30 cellular contexts compared by ENCODE assay signal in genomic region chr1:53638641-53639035, GRCh38.
A peak's percentile ranks its signal among the peaks of the same experiment; 100 is the strongest.
DNase-seq lines count a peak whose midpoint lies in the region; ATAC-seq, FAIRE-seq and TF ChIP-seq lines count a peak whose summit lies in the region.
"Had no signal": no experiment of that assay in that cellular context is flagged by ENCODE, and none has a peak within 500 bp of the region (broad histone marks: within the 10 kb centered on the region; RNA-seq: fewer than 3 reads in every experiment).

No MANE protein-coding gene starts in this region.

- no peak overlapping the region for H3K9ac ChIP-seq in kidney (ENCODE audit: low read length in 2 of 2)

- FAIRE-seq in kidney (lab: Jason Lieb, UNC), result no peak
- FAIRE-seq: islet of Langerhans had no signal

- H3K4me3 ChIP-seq in NB4 (ENCODE audit: low read depth, low read length) (no peak overlapping the region), kidney (ENCODE audit: low read length in 2 of 2) (no peak overlapping the region), tibial artery (no peak overlapping the region)
- H3K4me3 ChIP-seq: HAP-1, left ventricle myocardium inferior, Peyer's patch, prostate gland, SJSA1, transverse colon had no signal

- TF ChIP-seq POLR2A in NB4 (IDR thresholded peaks at IDR 0.05; ENCODE audit: extremely low read depth, insufficient read length), result no peak

- intact Hi-C loops in kidney (cut with DNase I) (no loop called here), tibial artery (cut with DNase I; ENCODE audit: low total_unique reads) (no loop called here)

- no peak overlapping the region for H3K27ac ChIP-seq in kidney (ENCODE audit: low read depth in 2 of 2, low read length in 2 of 2)
- no peak overlapping the region for H3K27ac ChIP-seq in tibial artery
- no peak overlapping the region for H3K27ac ChIP-seq in foreskin keratinocyte
- H3K27ac ChIP-seq: 22Rv1, left ventricle myocardium inferior, neutrophil, Peyer's patch, prostate gland, SJSA1, transverse colon had no signal

- H3K9me3 ChIP-seq in kidney (ENCODE audit: control insufficient read depth in 1 of 2, low read length in 2 of 2) (no peaks in the 10 kb centered on the region), tibial artery (no peaks in the 10 kb centered on the region)
- H3K9me3 ChIP-seq: Caco-2, HAP-1, left ventricle myocardium inferior, neutrophil, Peyer's patch, prostate gland, SJSA1, transverse colon had no signal

- H3K36me3 ChIP-seq in kidney (ENCODE audit: control insufficient read depth in 1 of 2, insufficient read depth in 2 of 2, low read length in 2 of 2) (no peaks in the 10 kb centered on the region), tibial artery (no peaks in the 10 kb centered on the region)
- H3K36me3 ChIP-seq: HAP-1, left ventricle myocardium inferior, neutrophil, Peyer's patch, prostate gland, SJSA1, transverse colon had no signal

- no peak for TF ChIP-seq CTCF in NB4 (IDR thresholded peaks at IDR 0.05; ENCODE audit: low read depth, low read length)
- no peak for TF ChIP-seq CTCF in kidney (IDR thresholded peaks at IDR 0.05; ENCODE audit: borderline replicate concordance, extremely low read depth, insufficient read depth)
- no peak for TF ChIP-seq CTCF in tibial artery (IDR thresholded peaks at IDR 0.05)
- TF ChIP-seq CTCF in foreskin keratinocyte (conservative IDR thresholded peaks at IDR 0.05), result no peak

- no peak for ATAC-seq in foreskin keratinocyte

- DNase-seq in activated CD4-positive, CD25-positive, alpha-beta regulatory T cell treated with anti-CD3 and anti-CD28 coated beads, Interleukin-2, amount 50 U/mL, for 72 hours, result peak; percentile 26
- DNase-seq in activated CD4-positive, CD25-positive, alpha-beta regulatory T cell (lab: John Stamatoyannopoulos, UW), result no peak
- DNase-seq in NB4 (ENCODE audit: low read depth), result peak; percentile 13
- DNase-seq in kidney, result peak; percentile 49
- DNase-seq in tibial artery, result peak; percentile 16 to 47
- DNase-seq in hepatic stellate cell (ENCODE audit: low spot score), result no peak
- no peak for DNase-seq in hippocampal formation (lab: John Stamatoyannopoulos, UW)
- no peak for DNase-seq in foreskin keratinocyte
- DNase-seq: activated B cell treated with CpG ODN at 0.5 μM for 24 hours; activated naive CD4-positive, alpha-beta T cell treated with anti-CD3 and anti-CD28 coated beads for 36 hours; activated T-cell treated with anti-CD3 and anti-CD28 coated beads, Interleukin-2, amount 50 U/mL, for 72 hours; amygdala; DMS53; effector CD4-positive, alpha-beta T cell; Karpas-422; left ventricle myocardium inferior; naive B cell; NCI-H1436 treated with DMSO at 0.1 percent for 48 hours; NCI-H226; stimulated activated CD4-positive, alpha-beta T cell treated with anti-CD3 and anti-CD28 coated beads, Interleukin-4, amount 100 ng/mL, for 1 hour; T-helper 1 cell; transverse colon had no signal

- H3K4me1 ChIP-seq in kidney (ENCODE audit: control insufficient read depth in 1 of 2, insufficient read depth in 1 of 2, low read depth in 1 of 2, low read length in 2 of 2) (no peaks in the 10 kb centered on the region), tibial artery (no peaks in the 10 kb centered on the region), foreskin keratinocyte (no peaks in the 10 kb centered on the region)
- H3K4me1 ChIP-seq: Caco-2, HAP-1, left ventricle myocardium inferior, Peyer's patch, prostate gland, SJSA1, transverse colon had no signal

- H3K27me3 ChIP-seq in tibial artery (peaks cover 0 to 58% of the 10 kb centered on the region in 2 donors), foreskin keratinocyte (peaks cover 24% of the 10 kb centered on the region)
- H3K27me3 ChIP-seq: neutrophil, Peyer's patch, SJSA1, transverse colon had no signal

Comparison
In these comparisons a context has a peak if more than half of its experiments do, and no peak if none do; other contexts are left out.
1. DNase-seq: peak in activated CD4-positive, CD25-positive, alpha-beta regulatory T cell treated with anti-CD3 and anti-CD28 coated beads, Interleukin-2, amount 50 U/mL, for 72 hours (single experiment), NB4 (single experiment), kidney (single experiment) and tibial artery (2 of 2); none in activated CD4-positive, CD25-positive, alpha-beta regulatory T cell (0 of 4), hepatic stellate cell (single experiment), hippocampal formation (0 of 2) and foreskin keratinocyte (0 of 2).